15 cellular contexts compared by ENCODE assay signal in the genomic region with DNA sequence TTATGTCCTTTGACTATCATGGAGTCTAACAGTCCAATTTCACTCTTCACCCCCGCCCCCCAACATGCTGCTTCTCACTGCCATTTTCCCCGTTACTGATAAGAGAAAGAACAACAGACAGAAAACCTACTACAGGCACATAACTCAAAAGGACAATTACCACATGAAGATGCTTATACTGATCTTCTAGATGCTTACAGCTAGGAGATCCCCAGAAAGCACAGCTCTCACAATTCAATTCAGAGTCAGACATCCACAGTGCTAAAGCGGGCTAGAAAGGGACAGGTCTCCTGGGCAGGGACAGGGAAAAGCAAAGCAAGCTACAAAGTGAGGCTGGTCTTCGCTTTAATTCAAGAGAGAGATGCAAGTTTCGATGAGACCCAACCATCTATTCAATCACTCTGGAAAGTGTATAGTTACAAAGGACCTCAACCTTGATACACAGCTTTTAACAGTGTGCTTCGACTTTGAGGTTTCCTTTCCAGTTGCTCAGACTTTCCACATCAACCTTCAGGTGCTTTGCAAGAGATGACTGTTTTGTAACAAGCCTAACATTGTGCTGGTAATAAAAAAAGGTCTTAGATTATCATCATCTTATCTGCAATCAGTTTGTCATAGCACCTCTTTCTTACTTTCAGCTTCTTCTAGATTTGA.
DNase-seq lines count a peak whose midpoint lies in the region; ATAC-seq lines count a peak whose summit lies in the region.
"Had no signal": no experiment of that assay in that cellular context is flagged by ENCODE, and none has a peak within 500 bp of the region (broad histone marks: within the 10 kb centered on the region; RNA-seq: fewer than 3 reads in every experiment).

No MANE protein-coding gene starts in this region.

- peaks cover 0 to 4% (median 0%) of the 10 kb centered on the region in 11 donors for H3K9me3 Mint-ChIP-seq in naive thymus-derived CD4-positive, alpha-beta T cell
- H3K9me3 Mint-ChIP-seq: immature natural killer cell had no signal

- H3K36me3 Mint-ChIP-seq in naive thymus-derived CD4-positive, alpha-beta T cell, result peaks cover 17 to 64% (median 50%) of the 10 kb centered on the region in 5 donors
- H3K36me3 Mint-ChIP-seq: immature natural killer cell had no signal

- peak overlapping the region; percentile 48 to 89 (median 74) for H3K4me3 Mint-ChIP-seq in naive thymus-derived CD4-positive, alpha-beta T cell

- H3K4me3 ChIP-seq in naive thymus-derived CD4-positive, alpha-beta T cell (ENCODE audit: low read length), result peak overlapping the region; percentile 31

- peaks cover 0 to 27% (median 9%) of the 10 kb centered on the region in 3 experiments for H3K36me3 ChIP-seq in naive thymus-derived CD4-positive, alpha-beta T cell (ENCODE audit: control insufficient read depth in 2 of 3, insufficient read depth in 3 of 3, low read length in 3 of 3)
- H3K36me3 ChIP-seq: WERI-Rb-1 had no signal

- peak; percentile 40 for DNase-seq in stimulated activated CD8-positive, alpha-beta memory T cell treated with anti-CD3 and anti-CD28 coated beads, Interleukin-12 subunit alpha, Interleukin-12 subunit beta, amount 100 ng/mL, for 1 hour (ENCODE audit: low read depth)
- DNase-seq in stimulated activated CD8-positive, alpha-beta memory T cell treated with anti-CD3 and anti-CD28 coated beads, Interleukin-4, amount 100 ng/mL, for 48 hours, result no peak
- DNase-seq in activated T-cell treated with anti-CD3 and anti-CD28 coated beads, Interleukin-2, amount 50 U/mL, for 1 hour, result peak; percentile 59
- peak in 8 of 9 donors; percentile 54 to 92 (median 74) for DNase-seq in naive thymus-derived CD4-positive, alpha-beta T cell
- DNase-seq in NCI-H146 (lab: John Stamatoyannopoulos, UW) (no peak), midbrain (lab: John Stamatoyannopoulos, UW) (no peak), AG08396 (ENCODE audit: low spot score) (no peak)
- DNase-seq: DMS79 treated with DMSO at 0.1 percent for 48 hours, foreskin melanocyte, immature natural killer cell, KG1, NCI-H187 treated with DMSO at 0.1 percent for 48 hours, NCI-H82, WERI-Rb-1 had no signal

- H3K27me3 Mint-ChIP-seq in naive thymus-derived CD4-positive, alpha-beta T cell, result no peaks in the 10 kb centered on the region

- H3K27me3 ChIP-seq in naive thymus-derived CD4-positive, alpha-beta T cell (ENCODE audit: control insufficient read depth in 2 of 2, insufficient read depth in 2 of 2, low read length in 2 of 2), result no peaks in the 10 kb centered on the region

- POLR2A ChIA-PET in naive thymus-derived CD4-positive, alpha-beta T cell (lab: Charles Lee), result interaction anchor here (0.9 to 24.0 kb wide), 25 partner anchors 10 to 513 kb away, joined by 3 to 400 read pairs (median 7); a partner anchor contains a TSS

- H3K9me3 ChIP-seq in naive thymus-derived CD4-positive, alpha-beta T cell (ENCODE audit: control insufficient read depth in 2 of 3, low read length in 3 of 3), result no peaks in the 10 kb centered on the region

- H3K27ac Mint-ChIP-seq in naive thymus-derived CD4-positive, alpha-beta T cell, result peak overlapping the region; percentile 84 to 98 (median 90)
- H3K27ac Mint-ChIP-seq: immature natural killer cell had no signal

- peaks cover 63 to 97% (median 93%) of the 10 kb centered on the region in 7 donors for H3K4me1 Mint-ChIP-seq in naive thymus-derived CD4-positive, alpha-beta T cell

- peak; percentile 84 for ATAC-seq in naive thymus-derived CD4-positive, alpha-beta T cell
- no peak for ATAC-seq in GM21723 (IDR thresholded peaks at IDR 0.05; ENCODE audit: unreplicated experiment)

- H3K4me1 ChIP-seq in naive thymus-derived CD4-positive, alpha-beta T cell (ENCODE audit: control insufficient read depth in 2 of 2, insufficient read depth in 2 of 2, low read length in 2 of 2), result peaks cover 53 to 95% of the 10 kb centered on the region in 2 donors

- H3K27ac ChIP-seq in naive thymus-derived CD4-positive, alpha-beta T cell (ENCODE audit: low read depth, low read length), result peak overlapping the region; percentile 80
- H3K27ac ChIP-seq: WERI-Rb-1 had no signal

- intact Hi-C loops in naive thymus-derived CD4-positive, alpha-beta T cell (cut with micrococcal nuclease), result loop anchor here (1.0 to 5.0 kb wide), 12 partner anchors 8 to 465 kb away; a partner anchor contains a TSS

- CTCF ChIA-PET in naive thymus-derived CD4-positive, alpha-beta T cell (lab: Charles Lee), result interaction anchor here (0.6 to 1.9 kb wide), 15 partner anchors 9 to 77 kb away, joined by 3 to 8 read pairs (median 4); no protein-coding TSS in a partner anchor

Comparison
In these comparisons a context has a peak if more than half of its experiments do, and no peak if none do; other contexts are left out.
1. DNase-seq: peak in stimulated activated CD8-positive, alpha-beta memory T cell treated with anti-CD3 and anti-CD28 coated beads, Interleukin-12 subunit alpha, Interleukin-12 subunit beta, amount 100 ng/mL, for 1 hour (single experiment), activated T-cell treated with anti-CD3 and anti-CD28 coated beads, Interleukin-2, amount 50 U/mL, for 1 hour (single experiment) and naive thymus-derived CD4-positive, alpha-beta T cell (8 of 9); none in stimulated activated CD8-positive, alpha-beta memory T cell treated with anti-CD3 and anti-CD28 coated beads, Interleukin-4, amount 100 ng/mL, for 48 hours (single experiment), NCI-H146 (single experiment), midbrain (single experiment) and AG08396 (single experiment).